In the genomic region with DNA sequence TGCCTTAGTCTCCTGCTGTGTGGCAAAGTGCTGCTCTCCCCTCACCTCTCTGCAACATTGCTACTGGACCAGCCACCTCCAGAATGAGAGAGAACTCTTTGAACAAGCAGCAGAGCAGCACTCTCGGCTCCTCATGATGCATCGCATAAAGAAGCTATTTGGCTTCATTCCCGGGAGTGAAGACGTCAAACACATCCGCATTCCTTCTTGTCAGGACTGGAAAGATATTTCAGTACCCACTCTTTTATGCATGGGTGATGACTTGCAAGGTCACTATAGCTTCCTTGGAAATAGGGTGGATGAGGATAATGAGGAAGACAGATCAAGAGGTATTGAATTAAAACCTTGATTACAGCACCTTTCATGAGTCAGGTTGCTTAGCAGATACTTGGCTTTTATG, we compare ENCODE assay signal across 10 cellular contexts. TPM values are rescaled to one million over a fixed set of nuclear protein-coding genes. Genes with fewer than 3 reads are reported as not detected.
DNase-seq lines count a peak whose midpoint lies in the region; ATAC-seq and TF ChIP-seq lines count a peak whose summit lies in the region.
"Had no signal": no experiment of that assay in that cellular context is flagged by ENCODE, and none has a peak within 500 bp of the region (broad histone marks: within the 10 kb centered on the region; RNA-seq: fewer than 3 reads in every experiment).

No MANE protein-coding gene starts in this region.

- H3K27ac Mint-ChIP-seq in activated naive CD4-positive, alpha-beta T cell treated with anti-CD3 and anti-CD28 coated beads for 36 hours: no peak overlapping the region

- H3K4me1 ChIP-seq in prostate gland (replicated peaks): no peaks in the 10 kb centered on the region

- DNase-seq in GM04503 (ENCODE audit: low read depth): peak; percentile 90
- DNase-seq in NCI-H69 (lab: John Stamatoyannopoulos, UW): peak; percentile 66
- DNase-seq in fibroblast of peridontal ligament (ENCODE audit: extremely low read depth): peak; percentile 97
- DNase-seq in prostate gland (ENCODE audit: low spot score): peak; percentile 51
- no peak for DNase-seq in effector CD4-positive, alpha-beta T cell
- no peak for DNase-seq in activated naive CD4-positive, alpha-beta T cell treated with anti-CD3 and anti-CD28 coated beads for 36 hours
- DNase-seq in activated CD4-positive, alpha-beta T cell treated with anti-CD3 and anti-CD28 coated beads, Interleukin-2, amount 50 U/mL, for 48 hours: no peak
- DNase-seq: head of caudate nucleus; NK-92 treated with Interleukin-12 subunit alpha and Interleukin-12 subunit beta, amount 100 ng/mL, for 24 hours had no signal

- no peak overlapping the region for H3K4me3 Mint-ChIP-seq in activated naive CD4-positive, alpha-beta T cell treated with anti-CD3 and anti-CD28 coated beads for 36 hours

- no peak overlapping the region for H3K4me3 ChIP-seq in prostate gland

- 12% methylated on average over 5 of the region's 5 CpGs for WGBS in prostate gland

- no peak for TF ChIP-seq POLR2A in prostate gland (IDR thresholded peaks at IDR 0.05)

- ATAC-seq in HG03135 (IDR thresholded peaks at IDR 0.05; ENCODE audit: unreplicated experiment): no peak

- peaks cover 15% of the 10 kb centered on the region for H3K27me3 Mint-ChIP-seq in activated naive CD4-positive, alpha-beta T cell treated with anti-CD3 and anti-CD28 coated beads for 36 hours (ENCODE audit: low read depth)

- no peaks in the 10 kb centered on the region for H3K36me3 Mint-ChIP-seq in activated naive CD4-positive, alpha-beta T cell treated with anti-CD3 and anti-CD28 coated beads for 36 hours (ENCODE audit: low read depth)

- CTCF ChIA-PET in activated naive CD4-positive, alpha-beta T cell treated with anti-CD3 and anti-CD28 coated beads for 36 hours (lab: Charles Lee): no interaction called here

- no peaks in the 10 kb centered on the region for H3K9me3 ChIP-seq in prostate gland

- no peaks in the 10 kb centered on the region for H3K36me3 ChIP-seq in prostate gland

- no peak for TF ChIP-seq CTCF in prostate gland (IDR thresholded peaks at IDR 0.05)

- no peaks in the 10 kb centered on the region for H3K9me3 Mint-ChIP-seq in activated naive CD4-positive, alpha-beta T cell treated with anti-CD3 and anti-CD28 coated beads for 36 hours

- H3K27ac ChIP-seq in prostate gland: no peak overlapping the region

- no peaks in the 10 kb centered on the region for H3K4me1 Mint-ChIP-seq in activated naive CD4-positive, alpha-beta T cell treated with anti-CD3 and anti-CD28 coated beads for 36 hours (ENCODE audit: low read depth)

- H3K27me3 ChIP-seq in prostate gland (replicated peaks; ENCODE audit: insufficient read depth): no peaks in the 10 kb centered on the region

- intact Hi-C loops in prostate gland (cut with DNase I): no loop called here
- intact Hi-C loops in activated naive CD4-positive, alpha-beta T cell treated with anti-CD3 and anti-CD28 coated beads for 36 hours (cut with micrococcal nuclease): no loop called here

RNA-seq across cellular contexts. Expression of a gene that starts 4.3 kb away (rescaled TPM):
- under 1 TPM in 1 of 2 donors, not detected in 1; 0.57 TPM for total RNA-seq in prostate gland
- total RNA-seq in activated naive CD4-positive, alpha-beta T cell treated with anti-CD3 and anti-CD28 coated beads for 36 hours: not detected

RNA-seq across cellular contexts. Expression of a gene that starts 12.4 kb away (rescaled TPM):
- not detected for total RNA-seq in prostate gland
- not detected for total RNA-seq in activated naive CD4-positive, alpha-beta T cell treated with anti-CD3 and anti-CD28 coated beads for 36 hours

RNA-seq across cellular contexts. Expression of a gene that starts 13.4 kb away (rescaled TPM):
- total RNA-seq in prostate gland: 10 to 100 TPM; 26.7 to 40.3 TPM
- total RNA-seq in activated naive CD4-positive, alpha-beta T cell treated with anti-CD3 and anti-CD28 coated beads for 36 hours: 10 to 100 TPM; 47.8 to 50.3 TPM

RNA-seq across cellular contexts. Expression of a gene that starts 46.4 kb away (rescaled TPM):
- total RNA-seq in prostate gland: 1 to 10 TPM in 1 of 2 donors, under 1 TPM in 1; 0.32 to 1.8 TPM
- not detected for total RNA-seq in activated naive CD4-positive, alpha-beta T cell treated with anti-CD3 and anti-CD28 coated beads for 36 hours

RNA-seq across cellular contexts. Expression of a gene that starts 58.4 kb away (rescaled TPM):
- 1 to 10 TPM in 1 of 2 donors, under 1 TPM in 1; 0.23 to 1.5 TPM for total RNA-seq in prostate gland
- total RNA-seq in activated naive CD4-positive, alpha-beta T cell treated with anti-CD3 and anti-CD28 coated beads for 36 hours: not detected

Comparison
In these comparisons a context has a peak if more than half of its experiments do, and no peak if none do; other contexts are left out.
1. DNase-seq: peak in GM04503 (single experiment), NCI-H69 (single experiment), fibroblast of peridontal ligament (single experiment) and prostate gland (single experiment); none in effector CD4-positive, alpha-beta T cell (single experiment), activated naive CD4-positive, alpha-beta T cell treated with anti-CD3 and anti-CD28 coated beads for 36 hours (single experiment) and activated CD4-positive, alpha-beta T cell treated with anti-CD3 and anti-CD28 coated beads, Interleukin-2, amount 50 U/mL, for 48 hours (0 of 2).